In genomic region chr2:218569661-218570500, GRCh38 we compare ENCODE assay signal across 8 cellular contexts. TPM values are rescaled to one million over a fixed set of nuclear protein-coding genes. Genes with fewer than 3 reads are reported as not detected.
DNase-seq lines count a peak whose midpoint lies in the region; ATAC-seq, FAIRE-seq and TF ChIP-seq lines count a peak whose summit lies in the region.

No MANE protein-coding gene starts in this region.

- H4K20me1 ChIP-seq in MM.1S (ENCODE audit: insufficient read depth, low read length) (peaks cover 3% of the 10 kb centered on the region; the same call in 1 of the 2 replicates), keratinocyte (ENCODE audit: control insufficient read depth, extremely low read depth, insufficient read depth, low read length) (no peaks in the 10 kb centered on the region)

- no peak overlapping the region for H2AFZ ChIP-seq in MM.1S (ENCODE audit: low read length)
- H2AFZ ChIP-seq in keratinocyte (ENCODE audit: control insufficient read depth, low read length), result peak overlapping the region; percentile 23

- TF ChIP-seq CTCF in MM.1S (IDR thresholded peaks at IDR 0.05; ENCODE audit: low read length), result no peak
- no peak for TF ChIP-seq CTCF in astrocyte of the cerebellum (IDR thresholded peaks at IDR 0.05; ENCODE audit: low read depth, low read length, missing control alignments)
- TF ChIP-seq CTCF in keratinocyte (optimal IDR thresholded peaks at IDR 0.05 in 1 of 3, IDR thresholded peaks at IDR 0.05 in 1 of 3, conservative IDR thresholded peaks at IDR 0.05 in 1 of 3; ENCODE audit: extremely low read depth in 1 of 3, insufficient read depth in 2 of 3, low read length in 3 of 3), result no peak
- no peak for TF ChIP-seq CTCF in D721Med (IDR thresholded peaks at IDR 0.05; ENCODE audit: insufficient read depth, missing control alignments)

- peak overlapping the region; percentile 100 for H3K27ac Mint-ChIP-seq in stimulated activated naive CD8-positive, alpha-beta T cell treated with anti-CD3 and anti-CD28 coated beads, Interleukin-15, amount 100 ng/mL, for 72 hours

- H3K36me3 ChIP-seq in MM.1S (replicated peaks; ENCODE audit: insufficient read depth, low read length) (peaks cover 9% of the 10 kb centered on the region; the same call in 1 of the 2 replicates), keratinocyte (ENCODE audit: control insufficient read depth in 2 of 2, extremely low read depth in 1 of 2, insufficient read depth in 2 of 2, low read length in 2 of 2) (peaks cover 2 to 7% of the 10 kb centered on the region in 2 experiments)

- H3K9ac ChIP-seq in MM.1S (ENCODE audit: low read length), result peak overlapping the region; percentile 99
- peak overlapping the region; percentile 99 for H3K9ac ChIP-seq in keratinocyte (ENCODE audit: control insufficient read depth, extremely low read depth, insufficient read depth, low read length)

- no peaks in the 10 kb centered on the region for H3K9me3 Mint-ChIP-seq in stimulated activated naive CD8-positive, alpha-beta T cell treated with anti-CD3 and anti-CD28 coated beads, Interleukin-15, amount 100 ng/mL, for 72 hours

- H3K9me1 ChIP-seq in keratinocyte (ENCODE audit: control insufficient read depth, extremely low read depth, insufficient read depth, low read length), result no peaks in the 10 kb centered on the region

- H3K9me3 ChIP-seq in MM.1S (replicated peaks; ENCODE audit: insufficient read depth, low read length) (no peaks in the 10 kb centered on the region), keratinocyte (ENCODE audit: control insufficient read depth, low read depth, low read length) (no peaks in the 10 kb centered on the region)

- H3K79me2 ChIP-seq in MM.1S (ENCODE audit: low read length) (peaks cover 96% of the 10 kb centered on the region), keratinocyte (ENCODE audit: control insufficient read depth, insufficient read depth, low read length) (peaks cover 85% of the 10 kb centered on the region)

- peaks cover 54% of the 10 kb centered on the region for H3K4me1 Mint-ChIP-seq in stimulated activated naive CD8-positive, alpha-beta T cell treated with anti-CD3 and anti-CD28 coated beads, Interleukin-15, amount 100 ng/mL, for 72 hours

- dilution Hi-C loops in keratinocyte (cut with MboI; ENCODE audit: extremely low pct_ligation_motif_present, low sequenced_read_pairs), result no loop called here

- H3K4me2 ChIP-seq in MM.1S (ENCODE audit: low read depth, low read length) (peak overlapping the region; percentile 91), keratinocyte (ENCODE audit: control insufficient read depth, extremely low read depth, insufficient read depth, low read depth, low read length) (peak overlapping the region; percentile 100)

- in situ Hi-C loops in astrocyte of the cerebellum (cut with HindIII; ENCODE audit: low sequenced_read_pairs), result loop anchor here (5.0 kb wide), 2 partner anchors 87 to 88 kb away; partner anchors contain the start of genes BCS1L and ZNF142

- ATAC-seq in stimulated activated naive CD8-positive, alpha-beta T cell treated with anti-CD3 and anti-CD28 coated beads, Interleukin-15, amount 100 ng/mL, for 72 hours, result no peak
- no peak for ATAC-seq in GM18868 (IDR thresholded peaks at IDR 0.05; ENCODE audit: unreplicated experiment)

- peaks cover 27% of the 10 kb centered on the region for H3F3A ChIP-seq in MM.1S (ENCODE audit: insufficient read depth, low read length)

- peak; percentile 66 for DNase-seq in ELR (ENCODE audit: low read depth)
- peak; percentile 35 for DNase-seq in MM.1S
- no peak for DNase-seq in astrocyte of the cerebellum (ENCODE audit: low read depth)
- DNase-seq in keratinocyte (ENCODE audit: low read depth, low spot score), result no peak
- DNase-seq in stimulated activated naive CD8-positive, alpha-beta T cell treated with anti-CD3 and anti-CD28 coated beads, Interleukin-15, amount 100 ng/mL, for 72 hours, result no peak
- no peak for DNase-seq in OCI-M2 (lab: John Stamatoyannopoulos, UW; ENCODE audit: unreplicated experiment)
- DNase-seq in D721Med (ENCODE audit: insufficient read length, low spot score), result no peak

- H3K4me3 ChIP-seq in MM.1S (ENCODE audit: low read length) (peak overlapping the region; percentile 81), astrocyte of the cerebellum (ENCODE audit: low read depth, low read length) (peak overlapping the region; percentile 81), keratinocyte (ENCODE audit: control insufficient read depth in 2 of 3, extremely low read depth in 1 of 3, insufficient read depth in 2 of 3, low read depth in 1 of 3, low read length in 3 of 3) (peak overlapping the region; percentile 88 to 93 (median 92))

- H3K27ac ChIP-seq in MM.1S (ENCODE audit: low read length) (peak overlapping the region; percentile 99), keratinocyte (ENCODE audit: control insufficient read depth, insufficient read depth, low read length) (peak overlapping the region; percentile 96)

- FAIRE-seq in keratinocyte (lab: Jason Lieb, UNC) (peak; percentile 44), D721Med (lab: Jason Lieb, UNC) (no peak)

- H3K4me1 ChIP-seq in MM.1S (ENCODE audit: low read length) (peaks cover 27% of the 10 kb centered on the region), keratinocyte (ENCODE audit: control insufficient read depth, extremely low read depth, insufficient read depth, low read length) (peaks cover 29% of the 10 kb centered on the region)

- H3K27me3 Mint-ChIP-seq in stimulated activated naive CD8-positive, alpha-beta T cell treated with anti-CD3 and anti-CD28 coated beads, Interleukin-15, amount 100 ng/mL, for 72 hours, result no peaks in the 10 kb centered on the region

- peak overlapping the region; percentile 75 to 90 for H3K4me3 Mint-ChIP-seq in stimulated activated naive CD8-positive, alpha-beta T cell treated with anti-CD3 and anti-CD28 coated beads, Interleukin-15, amount 100 ng/mL, for 72 hours

- H3K27me3 ChIP-seq in MM.1S (replicated peaks; ENCODE audit: insufficient read depth, low read length) (no peaks in the 10 kb centered on the region), keratinocyte (ENCODE audit: control insufficient read depth, extremely low read depth, insufficient read depth, low read length) (no peaks in the 10 kb centered on the region)

- H3K9me2 ChIP-seq in MM.1S (replicated peaks; ENCODE audit: insufficient read depth, low read length), result no peaks in the 10 kb centered on the region

RNA-seq across cellular contexts. Expression of gene CNOT9, which starts 1.2 kb away (rescaled TPM):
- polyA plus RNA-seq in keratinocyte, result 41.9 to 66.7 TPM (median 48.1 TPM) in 3 replicates
- polyA plus RNA-seq in keratinocyte (2011; ENCODE audit: low read depth), result 5.2 TPM
- 30.4 and 55.7 TPM in 2 replicates for polyA plus RNA-seq in keratinocyte (2011; cell fraction: cytosol; rRNA removed)
- 42.5 and 44.0 TPM in 2 replicates for polyA plus RNA-seq in keratinocyte (2011; cell fraction: nucleus; rRNA removed)
- polyA plus RNA-seq in keratinocyte (2012; ENCODE audit: low replicate concordance), result 23.1 and 28.9 TPM in 2 replicates
- 49.6 to 95.6 TPM (median 74.7 TPM) in 3 replicates for polyA minus RNA-seq in keratinocyte
- 49.5 TPM for polyA minus RNA-seq in keratinocyte (2011; cell fraction: cytosol; rRNA and poly(A)+ RNA removed)
- polyA minus RNA-seq in keratinocyte (2011; cell fraction: nucleus; rRNA and poly(A)+ RNA removed), result 27.0 and 38.7 TPM in 2 replicates

RNA-seq across cellular contexts. Expression of gene USP37, which starts 1.7 kb away (rescaled TPM):
- 2.2 to 4.2 TPM (median 2.7 TPM) in 3 replicates for polyA plus RNA-seq in keratinocyte
- polyA plus RNA-seq in keratinocyte (2011; ENCODE audit: low read depth), result 6.4 TPM
- 0.97 and 2.1 TPM in 2 replicates for polyA plus RNA-seq in keratinocyte (2011; cell fraction: cytosol; rRNA removed)
- polyA plus RNA-seq in keratinocyte (2011; cell fraction: nucleus; rRNA removed), result 2.9 and 3.0 TPM in 2 replicates
- polyA plus RNA-seq in keratinocyte (2012; ENCODE audit: low replicate concordance), result 2.0 and 2.7 TPM in 2 replicates
- 3.5 to 11.3 TPM (median 5.9 TPM) in 3 replicates for polyA minus RNA-seq in keratinocyte
- polyA minus RNA-seq in keratinocyte (2011; cell fraction: cytosol; rRNA and poly(A)+ RNA removed), result 4.4 TPM
- polyA minus RNA-seq in keratinocyte (2011; cell fraction: nucleus; rRNA and poly(A)+ RNA removed), result 5.5 and 11.1 TPM in 2 replicates

RNA-seq across cellular contexts. Expression of gene PLCD4, which starts 37.8 kb away (rescaled TPM):
- polyA plus RNA-seq in keratinocyte, result 10.2 to 15.3 TPM (median 13.2 TPM) in 3 replicates
- 1.5 TPM for polyA plus RNA-seq in keratinocyte (2011; ENCODE audit: low read depth)
- 4.9 TPM in 2 replicates for polyA plus RNA-seq in keratinocyte (2011; cell fraction: cytosol; rRNA removed)
- polyA plus RNA-seq in keratinocyte (2011; cell fraction: nucleus; rRNA removed), result 25.5 and 31.4 TPM in 2 replicates
- 2.5 and 10.4 TPM in 2 replicates for polyA plus RNA-seq in keratinocyte (2012; ENCODE audit: low replicate concordance)
- 11.0 to 18.0 TPM (median 16.2 TPM) in 3 replicates for polyA minus RNA-seq in keratinocyte
- 3.6 TPM for polyA minus RNA-seq in keratinocyte (2011; cell fraction: cytosol; rRNA and poly(A)+ RNA removed)
- 4.6 and 14.4 TPM in 2 replicates for polyA minus RNA-seq in keratinocyte (2011; cell fraction: nucleus; rRNA and poly(A)+ RNA removed)

Comparison
In these comparisons a context has a peak if more than half of its experiments do, and no peak if none do; other contexts are left out.
1. DNase-seq: peak in ELR (single experiment) and MM.1S (single experiment); none in astrocyte of the cerebellum (single experiment), keratinocyte (single experiment), stimulated activated naive CD8-positive, alpha-beta T cell treated with anti-CD3 and anti-CD28 coated beads, Interleukin-15, amount 100 ng/mL, for 72 hours (0 of 2), OCI-M2 (single experiment) and D721Med (single experiment).
2. Peak in every context shown above with its lines, with median percentiles within 50 percentile points of each other: H3K4me3 ChIP-seq.